ENCODE assay signal across 15 cellular contexts in genomic region chr6:57127763-57128162, GRCh38. TPM values are rescaled to one million over a fixed set of nuclear protein-coding genes. Genes with fewer than 3 reads are reported as not detected.
DNase-seq lines count a peak whose midpoint lies in the region; ATAC-seq and TF ChIP-seq lines count a peak whose summit lies in the region.
"Had no signal": no experiment of that assay in that cellular context is flagged by ENCODE, and none has a peak within 500 bp of the region (broad histone marks: within the 10 kb centered on the region; RNA-seq: fewer than 3 reads in every experiment).

No MANE protein-coding gene starts in this region.

- peaks cover 2% of the 10 kb centered on the region; the same call in 1 of the 2 replicates for H3K9me3 ChIP-seq in HEK293 (ENCODE audit: control insufficient read depth, insufficient read depth, low read depth, low read length)
- H3K9me3 ChIP-seq in Panc1 (ENCODE audit: control insufficient read depth, insufficient read depth, low read depth, low read length): no peaks in the 10 kb centered on the region
- H3K9me3 ChIP-seq in right lobe of liver: no peaks in the 10 kb centered on the region

- no peak for TF ChIP-seq POLR2A in right lobe of liver (IDR thresholded peaks at IDR 0.05)

- intact Hi-C loops in Panc1 (cut with micrococcal nuclease; ENCODE audit: unreplicated experiment): no loop called here
- intact Hi-C loops in right lobe of liver (cut with DNase I): no loop called here

- peak; percentile 62; the same call in 1 of the 2 replicates for ATAC-seq in Panc1
- peak in 3 of 4 donors; percentile 46 to 76 (median 60) for ATAC-seq in right lobe of liver
- no peak for ATAC-seq in GM21367 (IDR thresholded peaks at IDR 0.05; ENCODE audit: unreplicated experiment)
- no peak for ATAC-seq in HG03175 (IDR thresholded peaks at IDR 0.05; ENCODE audit: unreplicated experiment)

- POLR2A ChIA-PET in HEK293 (lab: Yijun Ruan, JAX): no interaction called here
- POLR2A ChIA-PET in Panc1 (lab: Charles Lee): no interaction called here

- DNase-seq in Ammon's horn (ENCODE audit: low spot score) (peak; percentile 10), Panc1 (ENCODE audit: low read depth, low spot score) (no peak), right lobe of liver (no peak), CD1c-positive myeloid dendritic cell (ENCODE audit: extremely low spot score) (no peak)
- DNase-seq in activated CD4-positive, alpha-beta T cell treated with anti-CD3 and anti-CD28 coated beads, Interleukin-2, amount 50 U/mL, for 48 hours: no peak
- DNase-seq: AML-193; CD4-positive, alpha-beta memory T cell; H9; NCI-H1436 treated with DMSO at 0.1 percent for 48 hours; NCI-H2081 treated with DMSO at 0.1 percent for 48 hours; NCI-H82; SHP77 treated with DMSO at 0.1 percent for 48 hours had no signal

- H3K27me3 ChIP-seq in Panc1 (ENCODE audit: control insufficient read depth, insufficient read depth, low read length): no peaks in the 10 kb centered on the region
- no peaks in the 10 kb centered on the region for H3K27me3 ChIP-seq in right lobe of liver

- H3K27ac ChIP-seq in HEK293 (ENCODE audit: extremely low read depth, low read depth, low read length) (no peak overlapping the region), Panc1 (ENCODE audit: low read length) (no peak overlapping the region), right lobe of liver (no peak overlapping the region)

- BruUV-seq in Panc1 (replicated peaks; lab: Mats Ljungman, UMichigan): no TSS peak

- no peak for TF ChIP-seq CTCF in HEK293 (tag by site-specific recombination; IDR thresholded peaks at IDR 0.05)
- no peak for TF ChIP-seq CTCF in Panc1 (IDR thresholded peaks at IDR 0.05)
- no peak for TF ChIP-seq CTCF in right lobe of liver (IDR thresholded peaks at IDR 0.05)

- CTCF ChIA-PET in HEK293 (lab: Yijun Ruan, JAX): no interaction called here
- CTCF ChIA-PET in Panc1 (lab: Charles Lee): no interaction called here

- peaks cover 7% of the 10 kb centered on the region; the same call in 1 of the 2 replicates for H3K4me1 ChIP-seq in HEK293 (ENCODE audit: control insufficient read depth, insufficient read depth, low read length)
- H3K4me1 ChIP-seq in Panc1 (ENCODE audit: control insufficient read depth, insufficient read depth, low read length): peaks cover 7% of the 10 kb centered on the region; the same call in 1 of the 2 replicates
- H3K4me1 ChIP-seq in right lobe of liver: no peaks in the 10 kb centered on the region

- H3K4me3 ChIP-seq in HEK293 (ENCODE audit: low read depth, low read length) (no peak overlapping the region), Panc1 (ENCODE audit: low read depth in 2 of 2, low read length in 2 of 2) (no peak overlapping the region), right lobe of liver (no peak overlapping the region)

- in situ Hi-C loops in Panc1 (cut with HindIII; ENCODE audit: low pct_unique_long_range_greater_than_20kb, low sequenced_read_pairs): no loop called here

- peaks cover 13 to 16% of the 10 kb centered on the region in 2 experiments for H3K36me3 ChIP-seq in HEK293 (ENCODE audit: control insufficient read depth in 2 of 2, insufficient read depth in 1 of 2, low read length in 2 of 2)
- H3K36me3 ChIP-seq in Panc1 (ENCODE audit: control insufficient read depth, insufficient read depth, low read length): no peaks in the 10 kb centered on the region; the same call in 1 of the 2 replicates
- H3K36me3 ChIP-seq in right lobe of liver: peaks cover 0 to under 1% (median 0%) of the 10 kb centered on the region in 4 donors

TF ChIP-seq in HEK293, 187 proteins besides CTCF, POLR2A, EP300 and RAD21:
- peak; percentile 80 for TF ChIP-seq ZSCAN30 (tag by site-specific recombination; IDR thresholded peaks at IDR 0.05)
- TF ChIP-seq HOXC10 (CRISPR knock-in tag; IDR thresholded peaks at IDR 0.05): no peak

RNA-seq across cellular contexts. Expression of gene ZNF451, which starts 37.8 kb away (rescaled TPM):
- total RNA-seq in Panc1 (2021; ENCODE audit: unreplicated experiment): 71.1 TPM
- 15.0 TPM for polyA plus RNA-seq in Panc1 (2012; ENCODE audit: insufficient read length)
- 10 to 100 TPM; 14.4 to 24.9 (median 19.1) TPM for total RNA-seq in right lobe of liver

RNA-seq across cellular contexts. Expression of gene BAG2, which starts 44.4 kb away (rescaled TPM):
- total RNA-seq in Panc1 (2021; ENCODE audit: unreplicated experiment): 14.0 TPM
- polyA plus RNA-seq in Panc1 (2012; ENCODE audit: insufficient read length): 6.4 TPM
- 1 to 10 TPM; 2.8 to 6.2 (median 4.3) TPM for total RNA-seq in right lobe of liver

Comparison
In these comparisons a context has a peak if more than half of its experiments do, and no peak if none do; other contexts are left out.
1. ATAC-seq: peak in Panc1 (single experiment) and right lobe of liver (3 of 4); none in GM21367 (single experiment) and HG03175 (single experiment).